Comparison of ENCODE assay signal across 9 cellular contexts in the genomic region with DNA sequence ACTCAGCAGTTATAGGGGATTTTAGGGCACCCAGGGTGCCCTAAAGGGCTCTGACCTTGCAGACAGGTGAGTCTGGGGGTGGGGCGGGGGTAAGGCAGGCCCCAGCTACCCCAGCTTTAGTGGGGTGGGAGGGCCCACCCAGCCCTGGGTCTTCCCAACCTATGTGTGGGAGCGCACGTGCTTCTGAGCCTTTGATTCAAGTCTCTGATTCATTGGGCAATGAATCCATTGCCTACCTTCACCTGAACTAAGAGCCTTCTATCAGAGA. TPM values are rescaled to one million over a fixed set of nuclear protein-coding genes. Genes with fewer than 3 reads are reported as not detected.
A peak's percentile ranks its signal among the peaks of the same experiment; 100 is the strongest.
DNase-seq lines count a peak whose midpoint lies in the region; FAIRE-seq and TF ChIP-seq lines count a peak whose summit lies in the region.
"Had no signal": no experiment of that assay in that cellular context is flagged by ENCODE, and none has a peak within 500 bp of the region (broad histone marks: within the 10 kb centered on the region; RNA-seq: fewer than 3 reads in every experiment).

No MANE protein-coding gene starts in this region.

- H3K23ac ChIP-seq in neuronal stem cell (ENCODE audit: low read depth, low read length, poor library complexity), result no peak overlapping the region

- H3K27me3 ChIP-seq in BJ (ENCODE audit: control insufficient read depth, insufficient read depth, low read length) (no peaks in the 10 kb centered on the region), PC-9 (ENCODE audit: insufficient read depth, low read depth) (no peaks in the 10 kb centered on the region), endothelial cell of umbilical vein (ENCODE audit: control insufficient read depth in 2 of 2, insufficient read depth in 2 of 2, low read length in 2 of 2) (no peaks in the 10 kb centered on the region), neuronal stem cell (ENCODE audit: control insufficient read depth in 3 of 3, insufficient read depth in 3 of 3, low read depth in 1 of 3, low read length in 3 of 3) (no peaks in the 10 kb centered on the region)

- H3K79me2 ChIP-seq in PC-9 (ENCODE audit: low read depth) (peaks cover 25% of the 10 kb centered on the region), endothelial cell of umbilical vein (ENCODE audit: control insufficient read depth, insufficient read depth, low read length) (no peaks in the 10 kb centered on the region)

- TF ChIP-seq CTCF in BJ (IDR thresholded peaks at IDR 0.05; ENCODE audit: insufficient read depth, low read depth, low read length) (no peak), PC-9 (conservative IDR thresholded peaks at IDR 0.05) (no peak), endothelial cell of umbilical vein (IDR thresholded peaks at IDR 0.05; ENCODE audit: extremely low read depth in 1 of 2, insufficient read depth in 1 of 2, low read depth in 1 of 2, low read length in 2 of 2) (no peak)

- DNase-seq in BJ (ENCODE audit: low read depth) (no peak), PC-9 (no peak), endothelial cell of umbilical vein (ENCODE audit: low read depth, low spot score) (no peak), neuronal stem cell (ENCODE audit: low spot score) (no peak), cerebellar cortex (ENCODE audit: low spot score) (no peak), NCI-H82 treated with DMSO at 0.1 percent for 48 hours (lab: John Stamatoyannopoulos, UW; ENCODE audit: unreplicated experiment) (no peak), hypothalamus (lab: John Stamatoyannopoulos, UW) (no peak), NCI-H526 treated with DMSO at 0.1 percent for 48 hours (lab: John Stamatoyannopoulos, UW) (no peak)

- no TSS peak for BruUV-seq in PC-9 (replicated peaks; lab: Mats Ljungman, UMichigan)
- BruUV-seq in endothelial cell of umbilical vein (replicated peaks; lab: Mats Ljungman, UMichigan), result no TSS peak

- no peaks in the 10 kb centered on the region for H3K9me2 ChIP-seq in PC-9 (ENCODE audit: insufficient read depth)

- intact Hi-C loops in PC-9 (cut with micrococcal nuclease; ENCODE audit: unreplicated experiment), result loop anchor here (1.0 kb wide), 3 partner anchors 22 to 49 kb away; no protein-coding TSS in a partner anchor
- intact Hi-C loops in endothelial cell of umbilical vein (cut with micrococcal nuclease), result loop anchor here (1.0 kb wide), 2 partner anchors 22 to 49 kb away; no protein-coding TSS in a partner anchor

- TF ChIP-seq POLR2A in endothelial cell of umbilical vein (IDR thresholded peaks at IDR 0.05; ENCODE audit: low read depth, low read length), result no peak

- H3K79me1 ChIP-seq in neuronal stem cell (ENCODE audit: low read depth, low read length), result no peaks in the 10 kb centered on the region

- H3K4ac ChIP-seq in neuronal stem cell (ENCODE audit: low read length), result no peak overlapping the region

- H2BK15ac ChIP-seq in neuronal stem cell (ENCODE audit: low read length), result peak overlapping the region; percentile 71

- H3K27ac ChIP-seq in PC-9 (peak overlapping the region; percentile 97), endothelial cell of umbilical vein (ENCODE audit: insufficient read depth, low read depth, low read length) (no peak overlapping the region), neuronal stem cell (replicated peaks; ENCODE audit: low read length) (peak overlapping the region; percentile 85)

- dilution Hi-C loops in endothelial cell of umbilical vein (cut with MboI; ENCODE audit: extremely low pct_ligation_motif_present, low sequenced_read_pairs), result no loop called here

- H2AK5ac ChIP-seq in neuronal stem cell (ENCODE audit: low read depth, low read length), result no peak overlapping the region

- no peak overlapping the region for H4K91ac ChIP-seq in neuronal stem cell (ENCODE audit: low read depth, low read length, poor library complexity)

- H2AFZ ChIP-seq in PC-9 (no peak overlapping the region), endothelial cell of umbilical vein (ENCODE audit: low read depth, low read length) (no peak overlapping the region), neuronal stem cell (ENCODE audit: low read length) (peak overlapping the region; percentile 81)

- H3K4me2 ChIP-seq in PC-9, result peak overlapping the region; percentile 95
- peak overlapping the region; percentile 78 for H3K4me2 ChIP-seq in endothelial cell of umbilical vein (ENCODE audit: insufficient read depth, low read length)
- no peak overlapping the region for H3K4me2 ChIP-seq in neuronal stem cell (ENCODE audit: insufficient read depth, low read length, poor library complexity, severe bottlenecking)

- CTCF ChIA-PET in BJ (lab: Yijun Ruan, JAX), result interaction anchor here (1.2 to 9.5 kb wide), 6 partner anchors 50 to 148 kb away, joined by 3 to 151 read pairs (median 10); a partner anchor contains a TSS
- CTCF ChIA-PET in PC-9 (lab: Charles Lee), result interaction anchor here (1.0 to 1.6 kb wide), 2 partner anchors 50 kb away, joined by 3 to 9 read pairs; no protein-coding TSS in a partner anchor
- CTCF ChIA-PET in endothelial cell of umbilical vein (lab: Charles Lee), result interaction anchor here (0.9 to 11.2 kb wide), 12 partner anchors 10 to 1245 kb away, joined by 3 to 262 read pairs (median 6); no protein-coding TSS in a partner anchor

- no peaks in the 10 kb centered on the region for H3K9me3 ChIP-seq in PC-9 (ENCODE audit: insufficient read depth, low read depth)
- no peaks in the 10 kb centered on the region for H3K9me3 ChIP-seq in endothelial cell of umbilical vein (replicated peaks; ENCODE audit: control insufficient read depth, insufficient read depth, low read length)
- H3K9me3 ChIP-seq in neuronal stem cell (replicated peaks in 1 of 2; ENCODE audit: control insufficient read depth in 2 of 2, insufficient read depth in 1 of 2, low read depth in 1 of 2, low read length in 2 of 2), result no peaks in the 10 kb centered on the region

- no CpG with 5 or more reads among the region's 3 CpGs for WGBS in neuronal stem cell (ENCODE audit: extremely low coverage in 2 of 2, insufficient read length in 2 of 2, insufficient replicate concordance in 1 of 2), 2 donors

- no peak for FAIRE-seq in endothelial cell of umbilical vein (lab: Jason Lieb, UNC)
- FAIRE-seq: islet of Langerhans had no signal

- H2BK120ac ChIP-seq in neuronal stem cell (ENCODE audit: low read depth, low read length), result no peak overlapping the region

- POLR2A ChIA-PET in BJ (lab: Charles Lee) (interaction anchor here (0.9 to 1.4 kb wide), 2 partner anchors 10 to 150 kb away, joined by 3 read pairs; no protein-coding TSS in a partner anchor), PC-9 (lab: Charles Lee; ENCODE audit: unreplicated experiment) (interaction anchor here (0.6 to 1.6 kb wide), 3 partner anchors 8 to 148 kb away, joined by 5 to 18 read pairs (median 8); no protein-coding TSS in a partner anchor), endothelial cell of umbilical vein (lab: Charles Lee) (no interaction called here)

- peaks cover 45% of the 10 kb centered on the region for H3F3A ChIP-seq in PC-9 (ENCODE audit: insufficient read depth, low read depth)

- H3K14ac ChIP-seq in neuronal stem cell (ENCODE audit: low read length), result no peak overlapping the region

- H3K9ac ChIP-seq in endothelial cell of umbilical vein (replicated peaks; ENCODE audit: extremely low read depth, insufficient read depth, low read length) (no peak overlapping the region), neuronal stem cell (ENCODE audit: low read depth, low read length, poor library complexity) (no peak overlapping the region)

- no peak overlapping the region for H4K8ac ChIP-seq in neuronal stem cell (ENCODE audit: low read depth, low read length)

- H3K4me3 ChIP-seq in BJ (ENCODE audit: low read depth, low read length) (peak overlapping the region; percentile 55), PC-9 (peak overlapping the region; percentile 64), endothelial cell of umbilical vein (replicated peaks in 1 of 3; ENCODE audit: insufficient read depth in 1 of 3, low read depth in 1 of 3, low read length in 3 of 3) (peak overlapping the region in 1 of 3 experiments; percentile 44), neuronal stem cell (ENCODE audit: low read length in 2 of 2) (peak overlapping the region in 1 of 2 donors; percentile 46)

- no peaks in the 10 kb centered on the region for H4K20me1 ChIP-seq in PC-9 (ENCODE audit: insufficient read depth)
- no peaks in the 10 kb centered on the region for H4K20me1 ChIP-seq in endothelial cell of umbilical vein (replicated peaks; ENCODE audit: control insufficient read depth, extremely low read depth, insufficient read depth, low read length)

- H3K4me1 ChIP-seq in PC-9 (replicated peaks; ENCODE audit: insufficient read depth) (peaks cover 52% of the 10 kb centered on the region), endothelial cell of umbilical vein (ENCODE audit: control insufficient read depth, extremely low read depth, insufficient read depth, low read length) (peaks cover 35% of the 10 kb centered on the region), neuronal stem cell (ENCODE audit: control insufficient read depth in 2 of 2, insufficient read depth in 1 of 2, low read depth in 1 of 2, low read length in 2 of 2) (peaks cover 10 to 16% of the 10 kb centered on the region in 2 donors)

- no peak overlapping the region for H2BK12ac ChIP-seq in neuronal stem cell (ENCODE audit: low read length)

- no peaks in the 10 kb centered on the region for H3K9me1 ChIP-seq in endothelial cell of umbilical vein (replicated peaks; ENCODE audit: control insufficient read depth, extremely low read depth, insufficient read depth, low read length)

- H2BK5ac ChIP-seq in neuronal stem cell (ENCODE audit: low read length), result peak overlapping the region; percentile 4

- H3K36me3 ChIP-seq in BJ (ENCODE audit: control insufficient read depth, insufficient read depth, low read length) (peaks cover 6% of the 10 kb centered on the region), PC-9 (ENCODE audit: low read depth) (peaks cover 24% of the 10 kb centered on the region), endothelial cell of umbilical vein (ENCODE audit: control insufficient read depth in 2 of 2, extremely low read depth in 1 of 2, insufficient read depth in 2 of 2, low read length in 2 of 2) (peaks cover 1 to 2% of the 10 kb centered on the region in 2 experiments), neuronal stem cell (replicated peaks in 1 of 2; ENCODE audit: control insufficient read depth in 2 of 2, insufficient read depth in 2 of 2, low read length in 2 of 2) (peaks cover 0 to 2% of the 10 kb centered on the region in 2 donors)

- no peak overlapping the region for H3K18ac ChIP-seq in neuronal stem cell (ENCODE audit: low read length)

RNA-seq across cellular contexts. Expression of a gene that starts 0.9 kb away (rescaled TPM):
- polyA plus RNA-seq in BJ (2011; rRNA removed) (17.9 and 31.3 TPM in 2 replicates), endothelial cell of umbilical vein (5.9 and 6.7 TPM in 2 replicates)
- 7.3 and 9.7 TPM in 2 replicates for polyA minus RNA-seq in BJ (2011; rRNA and poly(A)+ RNA removed)
- total RNA-seq in PC-9 (2021) (82.3 and 93.9 TPM in 2 replicates), endothelial cell of umbilical vein (23.3 and 24.0 TPM in 2 replicates)
- 10.6 and 11.9 TPM in 2 replicates for polyA plus RNA-seq in endothelial cell of umbilical vein (2011; cell fraction: cytosol; rRNA removed)
- 5.7 and 9.4 TPM in 2 replicates for polyA plus RNA-seq in endothelial cell of umbilical vein (2011; cell fraction: nucleus; rRNA removed)
- 11.5 and 15.7 TPM in 2 replicates for polyA plus RNA-seq in endothelial cell of umbilical vein (2012)
- polyA minus RNA-seq in endothelial cell of umbilical vein, result 5.7 and 6.0 TPM in 2 replicates
- polyA minus RNA-seq in endothelial cell of umbilical vein (2011; cell fraction: cytosol; rRNA and poly(A)+ RNA removed), result 31.9 TPM
- polyA minus RNA-seq in endothelial cell of umbilical vein (2011; cell fraction: nucleus; rRNA and poly(A)+ RNA removed), result 3.5 and 5.7 TPM in 2 replicates
- polyA plus RNA-seq in neuronal stem cell (2013, experiment 1 of 2), result 13.3 TPM
- polyA plus RNA-seq in neuronal stem cell (2013, experiment 2 of 2), result 14.7 TPM
